1 cellular context compared by ENCODE assay signal in the genomic region with DNA sequence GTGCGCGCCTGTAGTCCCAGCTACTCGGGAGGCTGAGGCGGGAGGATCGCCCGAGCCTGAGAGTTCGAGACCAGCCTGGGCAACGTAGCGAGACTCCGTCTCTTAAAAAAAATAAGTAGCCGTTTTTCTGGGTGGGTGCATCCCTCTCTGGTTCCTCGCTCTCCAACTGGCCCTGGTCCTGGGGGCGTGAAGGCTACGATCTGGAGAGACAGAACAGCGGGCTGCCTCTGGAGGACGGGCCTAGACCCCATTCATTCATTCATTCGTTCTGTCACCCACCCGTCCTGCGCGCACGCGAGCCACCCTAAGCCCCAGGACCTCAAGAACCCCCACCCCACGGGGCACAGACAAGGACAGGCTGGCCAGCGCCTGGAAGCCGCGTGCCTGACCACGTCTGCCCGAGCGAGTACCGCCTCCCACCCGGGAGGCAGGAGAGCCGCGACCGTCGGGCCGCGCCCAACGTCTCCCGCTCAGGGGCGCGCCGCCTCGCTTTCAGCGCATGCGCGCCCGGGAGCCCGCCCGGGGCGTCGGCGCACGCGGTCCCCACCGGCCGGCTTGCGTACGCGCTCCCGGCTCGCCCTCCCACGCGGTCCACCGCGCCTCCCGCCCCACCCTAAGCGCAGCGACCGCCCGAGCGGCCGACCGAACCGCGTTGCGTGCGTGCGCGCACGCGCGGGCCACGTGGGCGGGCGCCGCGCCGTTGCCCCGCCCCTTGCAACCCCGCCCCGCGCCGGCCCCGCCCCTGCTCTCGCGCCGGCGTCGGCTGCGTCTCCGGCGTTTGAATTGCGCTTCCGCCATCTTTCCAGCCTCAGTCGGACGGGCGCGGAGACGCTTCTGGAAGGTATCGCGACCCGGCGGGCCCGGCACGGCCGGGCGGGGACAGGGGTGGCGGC.
TF ChIP-seq lines count a peak whose summit lies in the region.

RAN (plus strand) TSS at position 781 of the 893 bp plus-strand sequence. CDS start 528 bp downstream, outside the sequence.

TF ChIP-seq in HepG2, 621 proteins besides CTCF, POLR2A, EP300 and RAD21 (continued from another document and continues in another):
- peak; percentile 48; the same call in 1 of the 2 replicates for TF ChIP-seq ZNF891 (CRISPR knock-in tag; IDR thresholded peaks at IDR 0.05)
- TF ChIP-seq PITX1 (CRISPR knock-in tag; IDR thresholded peaks at IDR 0.05): no peak
- TF ChIP-seq ZNF781 (CRISPR knock-in tag; IDR thresholded peaks at IDR 0.05; ENCODE audit: borderline replicate concordance, not compliant biosample characterization): no peak
- no peak for TF ChIP-seq SIN3B (IDR thresholded peaks at IDR 0.05; ENCODE audit: low read length)
- no peak for TF ChIP-seq RCOR2 (CRISPR knock-in tag; IDR thresholded peaks at IDR 0.05)
- TF ChIP-seq HMG20B (CRISPR knock-in tag; conservative IDR thresholded peaks at IDR 0.05): no peak
- peak; percentile 82; the same call in 1 of the 2 replicates for TF ChIP-seq REL (CRISPR knock-in tag; conservative IDR thresholded peaks at IDR 0.05)
- TF ChIP-seq ZNF264 (CRISPR knock-in tag; IDR thresholded peaks at IDR 0.05): peak; percentile 73
- no peak for TF ChIP-seq STAT5B (CRISPR knock-in tag; IDR thresholded peaks at IDR 0.05)
- 0 out of 2 replicates have a peak, but pooled peaks have one; percentile 72 for TF ChIP-seq ATF7-NPFF (CRISPR knock-in tag; IDR thresholded peaks at IDR 0.05; ENCODE audit: low read depth)
- TF ChIP-seq SNAPC2 (CRISPR knock-in tag; IDR thresholded peaks at IDR 0.05): no peak
- no peak; the same call in 1 of the 2 replicates for TF ChIP-seq ZSCAN25 (CRISPR knock-in tag; IDR thresholded peaks at IDR 0.05)
- no peak for TF ChIP-seq TIGD3 (CRISPR knock-in tag; IDR thresholded peaks at IDR 0.05; ENCODE audit: borderline replicate concordance)
- TF ChIP-seq POLR2AphosphoS2 (IDR thresholded peaks at IDR 0.05; ENCODE audit: low read depth, low read length): no peak
- peak; percentile 95 for TF ChIP-seq ZBTB2 (CRISPR knock-in tag; IDR thresholded peaks at IDR 0.05; ENCODE audit: low read depth)
- no peak for TF ChIP-seq MED8 (CRISPR knock-in tag; IDR thresholded peaks at IDR 0.05; ENCODE audit: insufficient replicate concordance)
- no peak for TF ChIP-seq FOXK1 (CRISPR knock-in tag; IDR thresholded peaks at IDR 0.05; ENCODE audit: borderline replicate concordance, low read depth)
- TF ChIP-seq POGZ (CRISPR knock-in tag; IDR thresholded peaks at IDR 0.05): no peak
- TF ChIP-seq, protein P1, sequence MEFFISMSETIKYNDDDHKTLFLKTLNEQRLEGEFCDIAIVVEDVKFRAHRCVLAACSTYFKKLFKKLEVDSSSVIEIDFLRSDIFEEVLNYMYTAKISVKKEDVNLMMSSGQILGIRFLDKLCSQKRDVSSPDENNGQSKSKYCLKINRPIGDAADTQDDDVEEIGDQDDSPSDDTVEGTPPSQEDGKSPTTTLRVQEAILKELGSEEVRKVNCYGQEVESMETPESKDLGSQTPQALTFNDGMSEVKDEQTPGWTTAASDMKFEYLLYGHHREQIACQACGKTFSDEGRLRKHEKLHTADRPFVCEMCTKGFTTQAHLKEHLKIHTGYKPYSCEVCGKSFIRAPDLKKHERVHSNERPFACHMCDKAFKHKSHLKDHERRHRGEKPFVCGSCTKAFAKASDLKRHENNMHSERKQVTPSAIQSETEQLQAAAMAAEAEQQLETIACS (CRISPR knock-in tag; IDR thresholded peaks at IDR 0.05): peak; percentile 89
- TF ChIP-seq ZNF792 (CRISPR knock-in tag; IDR thresholded peaks at IDR 0.05): 0 out of 2 replicates have a peak, but pooled peaks have one; percentile 44
- no peak; the same call in 1 of the 2 replicates for TF ChIP-seq SP140L (CRISPR knock-in tag; IDR thresholded peaks at IDR 0.05; ENCODE audit: borderline replicate concordance)
- TF ChIP-seq RAD51 (IDR thresholded peaks at IDR 0.05; ENCODE audit: borderline replicate concordance): no peak
- no peak for TF ChIP-seq ZNF234 (CRISPR knock-in tag; conservative IDR thresholded peaks at IDR 0.05)
- TF ChIP-seq FOXK2 (IDR thresholded peaks at IDR 0.05): no peak
- no peak for TF ChIP-seq SNRNP70 (IDR thresholded peaks at IDR 0.05; ENCODE audit: low read depth, low read length)
- TF ChIP-seq, protein P2, sequence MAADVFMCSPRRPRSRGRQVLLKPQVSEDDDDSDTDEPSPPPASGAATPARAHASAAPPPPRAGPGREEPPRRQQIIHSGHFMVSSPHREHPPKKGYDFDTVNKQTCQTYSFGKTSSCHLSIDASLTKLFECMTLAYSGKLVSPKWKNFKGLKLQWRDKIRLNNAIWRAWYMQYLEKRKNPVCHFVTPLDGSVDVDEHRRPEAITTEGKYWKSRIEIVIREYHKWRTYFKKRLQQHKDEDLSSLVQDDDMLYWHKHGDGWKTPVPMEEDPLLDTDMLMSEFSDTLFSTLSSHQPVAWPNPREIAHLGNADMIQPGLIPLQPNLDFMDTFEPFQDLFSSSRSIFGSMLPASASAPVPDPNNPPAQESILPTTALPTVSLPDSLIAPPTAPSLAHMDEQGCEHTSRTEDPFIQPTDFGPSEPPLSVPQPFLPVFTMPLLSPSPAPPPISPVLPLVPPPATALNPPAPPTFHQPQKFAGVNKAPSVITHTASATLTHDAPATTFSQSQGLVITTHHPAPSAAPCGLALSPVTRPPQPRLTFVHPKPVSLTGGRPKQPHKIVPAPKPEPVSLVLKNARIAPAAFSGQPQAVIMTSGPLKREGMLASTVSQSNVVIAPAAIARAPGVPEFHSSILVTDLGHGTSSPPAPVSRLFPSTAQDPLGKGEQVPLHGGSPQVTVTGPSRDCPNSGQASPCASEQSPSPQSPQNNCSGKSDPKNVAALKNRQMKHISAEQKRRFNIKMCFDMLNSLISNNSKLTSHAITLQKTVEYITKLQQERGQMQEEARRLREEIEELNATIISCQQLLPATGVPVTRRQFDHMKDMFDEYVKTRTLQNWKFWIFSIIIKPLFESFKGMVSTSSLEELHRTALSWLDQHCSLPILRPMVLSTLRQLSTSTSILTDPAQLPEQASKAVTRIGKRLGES (CRISPR knock-in tag; IDR thresholded peaks at IDR 0.05; ENCODE audit: borderline replicate concordance): peak; percentile 59; the same call in 1 of the 2 replicates
- TF ChIP-seq ZFP82 (CRISPR knock-in tag; IDR thresholded peaks at IDR 0.05; ENCODE audit: borderline replicate concordance): peak; percentile 45; the same call in 1 of the 2 replicates
- no peak for TF ChIP-seq KDM4B (CRISPR knock-in tag; IDR thresholded peaks at IDR 0.05)
- no peak for TF ChIP-seq ZNF782 (CRISPR knock-in tag; IDR thresholded peaks at IDR 0.05; ENCODE audit: borderline replicate concordance)
- TF ChIP-seq FIP1L1 (IDR thresholded peaks at IDR 0.05; ENCODE audit: borderline replicate concordance, insufficient read depth, low read depth, low read length): no peak
- 0 out of 2 replicates have a peak, but pooled peaks have one; percentile 10 for TF ChIP-seq ZNF350 (CRISPR knock-in tag; IDR thresholded peaks at IDR 0.05; ENCODE audit: borderline replicate concordance, low read depth)
- TF ChIP-seq MLLT10 (CRISPR knock-in tag; IDR thresholded peaks at IDR 0.05): no peak
- TF ChIP-seq MAFF (IDR thresholded peaks at IDR 0.05; ENCODE audit: low read depth, low read length): no peak
- TF ChIP-seq, protein P3, sequence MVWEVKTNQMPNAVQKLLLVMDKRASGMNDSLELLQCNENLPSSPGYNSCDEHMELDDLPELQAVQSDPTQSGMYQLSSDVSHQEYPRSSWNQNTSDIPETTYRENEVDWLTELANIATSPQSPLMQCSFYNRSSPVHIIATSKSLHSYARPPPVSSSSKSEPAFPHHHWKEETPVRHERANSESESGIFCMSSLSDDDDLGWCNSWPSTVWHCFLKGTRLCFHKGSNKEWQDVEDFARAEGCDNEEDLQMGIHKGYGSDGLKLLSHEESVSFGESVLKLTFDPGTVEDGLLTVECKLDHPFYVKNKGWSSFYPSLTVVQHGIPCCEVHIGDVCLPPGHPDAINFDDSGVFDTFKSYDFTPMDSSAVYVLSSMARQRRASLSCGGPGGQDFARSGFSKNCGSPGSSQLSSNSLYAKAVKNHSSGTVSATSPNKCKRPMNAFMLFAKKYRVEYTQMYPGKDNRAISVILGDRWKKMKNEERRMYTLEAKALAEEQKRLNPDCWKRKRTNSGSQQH (CRISPR knock-in tag; IDR thresholded peaks at IDR 0.05; ENCODE audit: low read depth): peak; percentile 21; the same call in 1 of the 2 replicates
- no peak for TF ChIP-seq ARNTL (CRISPR knock-in tag; IDR thresholded peaks at IDR 0.05)
- TF ChIP-seq KAT7 (CRISPR knock-in tag; IDR thresholded peaks at IDR 0.05; ENCODE audit: borderline replicate concordance): no peak
- 0 out of 2 replicates have a peak, but pooled peaks have one; percentile 9 for TF ChIP-seq ZNF451 (CRISPR knock-in tag; IDR thresholded peaks at IDR 0.05)
- no peak for TF ChIP-seq ONECUT2 (CRISPR knock-in tag; IDR thresholded peaks at IDR 0.05)
- TF ChIP-seq ZNF343 (CRISPR knock-in tag; IDR thresholded peaks at IDR 0.05): no peak
- TF ChIP-seq ETV5 (CRISPR knock-in tag; IDR thresholded peaks at IDR 0.05; ENCODE audit: borderline replicate concordance): no peak
- no peak for TF ChIP-seq MTF2 (CRISPR knock-in tag; IDR thresholded peaks at IDR 0.05; ENCODE audit: borderline replicate concordance)
- TF ChIP-seq, protein P4, sequence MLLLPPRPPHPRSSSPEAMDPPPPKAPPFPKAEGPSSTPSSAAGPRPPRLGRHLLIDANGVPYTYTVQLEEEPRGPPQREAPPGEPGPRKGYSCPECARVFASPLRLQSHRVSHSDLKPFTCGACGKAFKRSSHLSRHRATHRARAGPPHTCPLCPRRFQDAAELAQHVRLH (CRISPR knock-in tag; IDR thresholded peaks at IDR 0.05; ENCODE audit: borderline replicate concordance, low read depth): no peak
- TF ChIP-seq STAT6 (CRISPR knock-in tag; IDR thresholded peaks at IDR 0.05; ENCODE audit: borderline replicate concordance): no peak
- peak; percentile 91 for TF ChIP-seq ZC3H13 (CRISPR knock-in tag; IDR thresholded peaks at IDR 0.05)
- TF ChIP-seq ZNF776 (CRISPR knock-in tag; IDR thresholded peaks at IDR 0.05): peak; percentile 21; the same call in 1 of the 2 replicates
- TF ChIP-seq MIXL1 (CRISPR knock-in tag; IDR thresholded peaks at IDR 0.05): no peak
- no peak for TF ChIP-seq REST (IDR thresholded peaks at IDR 0.05; ENCODE audit: borderline replicate concordance in 1 of 2, low read depth in 1 of 2, low read length in 2 of 2)
- no peak for TF ChIP-seq ZFP36 (IDR thresholded peaks at IDR 0.05; ENCODE audit: borderline replicate concordance, low read depth, low read length, partially characterized antibody)
- no peak for TF ChIP-seq KLF11 (CRISPR knock-in tag; IDR thresholded peaks at IDR 0.05)
- no peak for TF ChIP-seq ZKSCAN8 (CRISPR knock-in tag; IDR thresholded peaks at IDR 0.05; ENCODE audit: borderline replicate concordance)
